ENCODE assay signal across 21 cellular contexts in genomic region chr2:183991973-183992372, GRCh38.
DNase-seq lines count a peak whose midpoint lies in the region; ATAC-seq, FAIRE-seq and TF ChIP-seq lines count a peak whose summit lies in the region.
"Had no signal": no experiment of that assay in that cellular context is flagged by ENCODE, and none has a peak within 500 bp of the region (broad histone marks: within the 10 kb centered on the region; RNA-seq: fewer than 3 reads in every experiment).

No MANE protein-coding gene starts in this region.

- intact Hi-C loops in PC-3 (cut with micrococcal nuclease) = loop anchor here (1.0 to 10.0 kb wide), 4 partner anchors 124 to 697 kb away; no protein-coding TSS in a partner anchor

- peak; percentile 58 for ATAC-seq in PC-3
- ATAC-seq: HepG2 had no signal

- H3K4me1 ChIP-seq in PC-3 (ENCODE audit: insufficient read depth, low read length) = peaks cover 66% of the 10 kb centered on the region
- no peaks in the 10 kb centered on the region for H3K4me1 ChIP-seq in mesendoderm (ENCODE audit: control insufficient read depth, low read depth, low read length)
- H3K4me1 ChIP-seq in BE2C = no peaks in the 10 kb centered on the region; the same call in none of the 2 replicates
- H3K4me1 ChIP-seq: BLaER1 treated with 17β-estradiol and CSF1 and Interleukin-3, amounts not matched to agents 10 nM and 100 nM had no signal

- H2BK120ac ChIP-seq in mesendoderm (ENCODE audit: low read depth, low read length) = no peak overlapping the region

- no peak overlapping the region for H3K23ac ChIP-seq in mesendoderm (ENCODE audit: low read length)

- H4K8ac ChIP-seq in mesendoderm (ENCODE audit: low read depth, low read length) = no peak overlapping the region

- H3K4me3 ChIP-seq in PC-3 (ENCODE audit: low read length) (no peak overlapping the region), mesendoderm (ENCODE audit: low read length) (no peak overlapping the region), BE2C (ENCODE audit: low read depth, low read length) (no peak overlapping the region), coronary artery (no peak overlapping the region)
- H3K4me3 ChIP-seq: BLaER1 treated with 17β-estradiol and CSF1 and Interleukin-3, amounts not matched to agents 10 nM and 100 nM had no signal

- no peaks in the 10 kb centered on the region for H3K9me2 ChIP-seq in PC-3 (replicated peaks; ENCODE audit: low read length)

- no TSS peak for BruUV-seq in PC-3 (replicated peaks; lab: Mats Ljungman, UMichigan)

- H3K36me3 ChIP-seq in PC-3 (ENCODE audit: low read depth, low read length) (no peaks in the 10 kb centered on the region), mesendoderm (ENCODE audit: control insufficient read depth, insufficient read depth, low read length) (no peaks in the 10 kb centered on the region), BE2C (no peaks in the 10 kb centered on the region)
- H3K36me3 ChIP-seq: BLaER1 treated with 17β-estradiol and CSF1 and Interleukin-3, amounts not matched to agents 10 nM and 100 nM had no signal

- no peak overlapping the region for H3K56ac ChIP-seq in mesendoderm (ENCODE audit: low read length)

- H2AFZ ChIP-seq in PC-3 (ENCODE audit: low read length) = no peak overlapping the region

- DNase-seq in A172 (ENCODE audit: low spot score) (peak; percentile 5), GM18507 (ENCODE audit: extremely low spot score, insufficient read length, low read depth) (no peak), PC-3 (peak; percentile 81), mesendoderm (no peak), BE2C (no peak), GM10266 (ENCODE audit: extremely low spot score) (no peak), coronary artery (ENCODE audit: low spot score) (no peak), NCI-H1436 (lab: John Stamatoyannopoulos, UW) (no peak)
- DNase-seq: CD4-positive, CD25-positive, alpha-beta regulatory T cell; CD8-positive, alpha-beta memory T cell; COR-L47; DMS 273 treated with DMSO at 0.1 percent for 48 hours; DMS53; DND-41; GDM1; H9 had no signal

- CTCF ChIA-PET in PC-3 (lab: Charles Lee) = no interaction called here

- H3K27ac ChIP-seq in PC-3 (ENCODE audit: low read length) = peak overlapping the region; percentile 68
- H3K27ac ChIP-seq in mesendoderm (ENCODE audit: low read depth, low read length) = no peak overlapping the region
- H3K27ac ChIP-seq in coronary artery = no peak overlapping the region
- H3K27ac ChIP-seq: 22Rv1; BLaER1 treated with 17β-estradiol and CSF1 and Interleukin-3, amounts not matched to agents 10 nM and 100 nM had no signal

- H2BK5ac ChIP-seq in mesendoderm (ENCODE audit: low read length) = no peak overlapping the region

- peak; percentile 26 for FAIRE-seq in GM18507 (lab: Jason Lieb, UNC)
- FAIRE-seq: GM19239, H1, HepG2 had no signal

- H3K27me3 ChIP-seq in PC-3 (ENCODE audit: low read length) = no peaks in the 10 kb centered on the region
- no peaks in the 10 kb centered on the region for H3K27me3 ChIP-seq in mesendoderm (ENCODE audit: insufficient read depth, low read length, poor library complexity)
- H3K27me3 ChIP-seq in BE2C = no peaks in the 10 kb centered on the region
- H3K27me3 ChIP-seq: BLaER1 treated with 17β-estradiol and CSF1 and Interleukin-3, amounts not matched to agents 10 nM and 100 nM had no signal

- H3K18ac ChIP-seq in mesendoderm (ENCODE audit: low read length) = no peak overlapping the region

- no peak overlapping the region for H3K4ac ChIP-seq in mesendoderm (ENCODE audit: low read depth, low read length)

- no peaks in the 10 kb centered on the region for H3K79me1 ChIP-seq in mesendoderm (ENCODE audit: low read length)

- POLR2A ChIA-PET in PC-3 (lab: Charles Lee; ENCODE audit: unreplicated experiment) = no interaction called here

- H3K9me3 ChIP-seq in PC-3 (ENCODE audit: low read length) (no peaks in the 10 kb centered on the region), BE2C (no peaks in the 10 kb centered on the region)
- H3K9me3 ChIP-seq: BLaER1 treated with 17β-estradiol and CSF1 and Interleukin-3, amounts not matched to agents 10 nM and 100 nM had no signal

- no peak overlapping the region for H2AK5ac ChIP-seq in mesendoderm (ENCODE audit: low read length)

- no peaks in the 10 kb centered on the region for H3F3A ChIP-seq in PC-3 (ENCODE audit: low read length, unreplicated experiment)

- H4K5ac ChIP-seq in mesendoderm (ENCODE audit: low read length) = no peak overlapping the region

- peak overlapping the region; percentile 36 for H2BK15ac ChIP-seq in mesendoderm (replicated peaks; ENCODE audit: low read depth)

- peak overlapping the region; percentile 46 for H3K4me2 ChIP-seq in PC-3 (ENCODE audit: low read length)
- H3K4me2 ChIP-seq in mesendoderm (ENCODE audit: low read length) = no peak overlapping the region
- H3K4me2 ChIP-seq: BLaER1 treated with 17β-estradiol and CSF1 and Interleukin-3, amounts not matched to agents 10 nM and 100 nM had no signal

- no peaks in the 10 kb centered on the region for H3K79me2 ChIP-seq in PC-3 (ENCODE audit: low read length)
- H3K79me2 ChIP-seq in mesendoderm (ENCODE audit: control insufficient read depth, insufficient read depth, low read length) = no peaks in the 10 kb centered on the region

- no peak for TF ChIP-seq CTCF in PC-3 (conservative IDR thresholded peaks at IDR 0.05; ENCODE audit: low read depth, low read length)
- TF ChIP-seq CTCF in BE2C (IDR thresholded peaks at IDR 0.05; ENCODE audit: low read depth, low read length) = no peak
- no peak for TF ChIP-seq CTCF in GM10266 (IDR thresholded peaks at IDR 0.05; ENCODE audit: control insufficient read depth, insufficient read depth, low read depth, missing control alignments)
- no peak for TF ChIP-seq CTCF in coronary artery (IDR thresholded peaks at IDR 0.05)

- no peak overlapping the region for H3K9ac ChIP-seq in PC-3 (ENCODE audit: low read length)
- no peak overlapping the region for H3K9ac ChIP-seq in mesendoderm (ENCODE audit: low read length)
- H3K9ac ChIP-seq: BLaER1 treated with 17β-estradiol and CSF1 and Interleukin-3, amounts not matched to agents 10 nM and 100 nM had no signal

- no peaks in the 10 kb centered on the region for H4K20me1 ChIP-seq in PC-3 (ENCODE audit: low read length)
- H4K20me1 ChIP-seq: BLaER1 treated with 17β-estradiol and CSF1 and Interleukin-3, amounts not matched to agents 10 nM and 100 nM had no signal

Comparison
In these comparisons a context has a peak if more than half of its experiments do, and no peak if none do; other contexts are left out.
1. DNase-seq: peak in A172 (single experiment) and PC-3 (single experiment); none in GM18507 (single experiment), mesendoderm (single experiment), BE2C (single experiment), GM10266 (single experiment), coronary artery (single experiment) and NCI-H1436 (single experiment).